34 cellular contexts compared by ENCODE assay signal in genomic region chr11:5038336-5038735, GRCh38. TPM values are rescaled to one million over a fixed set of nuclear protein-coding genes. Genes with fewer than 3 reads are reported as not detected.
"Had no signal": no experiment of that assay in that cellular context is flagged by ENCODE, and none has a peak within 500 bp of the region (broad histone marks: within the 10 kb centered on the region; RNA-seq: fewer than 3 reads in every experiment).

No MANE protein-coding gene starts in this region.

- H3K4me1 ChIP-seq: ascending aorta, breast epithelium, colonic mucosa, esophagus squamous epithelium, gastroesophageal sphincter, heart right ventricle had no signal

- H3K27me3 ChIP-seq: ascending aorta, breast epithelium, cardiac muscle cell, colonic mucosa, esophagus squamous epithelium, gastroesophageal sphincter, heart right ventricle had no signal

- H3K27ac ChIP-seq: ascending aorta, breast epithelium, cardiac muscle cell, colonic mucosa, epithelial cell of prostate, esophagus squamous epithelium, gastroesophageal sphincter, heart right ventricle, WERI-Rb-1 had no signal

- DNase-seq: activated B cell treated with CpG ODN at 0.5 μM for 24 hours; activated CD4-positive, alpha-beta T cell treated with anti-CD3 and anti-CD28 coated beads for 48 hours; activated CD4-positive, alpha-beta T cell treated with anti-CD3 and anti-CD28 coated beads, Interleukin-2, amount 50 U/mL, for 1 hour; activated CD4-positive, alpha-beta T cell treated with anti-CD3 and anti-CD28 coated beads, Interleukin-2, amount 50 U/mL, for 48 hours; activated CD8-positive, alpha-beta memory T cell treated with anti-CD3 and anti-CD28 coated beads for 24 hours; activated CD8-positive, alpha-beta T cell treated with anti-CD3 and anti-CD28 coated beads for 36 hours; activated effector memory CD4-positive, alpha-beta T cell treated with anti-CD3 and anti-CD28 coated beads, Interleukin-2, amount 50 U/mL, for 16 hours; activated naive CD4-positive, alpha-beta T cell treated with anti-CD3 and anti-CD28 coated beads, Interleukin-2, amount 10 ng/mL, durations not matched to agents 7 days and 5 days; activated naive CD8-positive, alpha-beta T cell treated with anti-CD3 and anti-CD28 coated beads, Interleukin-2, amount 10 ng/mL, durations not matched to agents 7 days and 5 days; activated T-cell treated with anti-CD3 and anti-CD28 coated beads, Interleukin-2, amount 50 U/mL, for 4 hours; central memory CD4-positive, alpha-beta T cell; colonic mucosa; effector CD8-positive, alpha-beta T cell; esophagus squamous epithelium; foreskin melanocyte; heart right ventricle; T-helper 1 cell; T-helper 17 cell; T1000; WERI-Rb-1 had no signal

- H3K36me3 ChIP-seq: ascending aorta, breast epithelium, cardiac muscle cell, colonic mucosa, esophagus squamous epithelium, gastroesophageal sphincter, heart right ventricle, WERI-Rb-1 had no signal

- H3K9me3 ChIP-seq: ascending aorta, breast epithelium, colonic mucosa, esophagus squamous epithelium, gastroesophageal sphincter, heart right ventricle had no signal

- H3K4me3 ChIP-seq: ascending aorta, breast epithelium, cardiac muscle cell, colonic mucosa, esophagus squamous epithelium, gastroesophageal sphincter, heart right ventricle had no signal

- ATAC-seq: activated CD4-positive, CD25-positive, alpha-beta regulatory T cell treated with anti-CD3 and anti-CD28 coated beads, Interleukin-2, amount 50 U/mL, for 24 hours; activated CD8-positive, alpha-beta T cell treated with anti-CD3 and anti-CD28 coated beads for 36 hours; activated naive CD4-positive, alpha-beta T cell treated with anti-CD3 and anti-CD28 coated beads, Interleukin-2, amount 50 U/mL, for 72 hours; activated T-cell treated with anti-CD3 and anti-CD28 coated beads, Interleukin-2, amount 50 U/mL, for 4 hours; gastroesophageal sphincter; heart right ventricle; T-helper 17 cell had no signal

RNA-seq across cellular contexts. Expression of gene OR52J3, which starts 8.0 kb away (rescaled TPM):
- total RNA-seq: activated B cell treated with CpG ODN at 0.5 μM for 24 hours; activated CD8-positive, alpha-beta T cell treated with anti-CD3 and anti-CD28 coated beads for 36 hours; activated naive CD4-positive, alpha-beta T cell treated with anti-CD3 and anti-CD28 coated beads, Interleukin-2, amount 50 U/mL, for 72 hours; activated naive CD8-positive, alpha-beta T cell treated with anti-CD3 and anti-CD28 coated beads, Interleukin-2, amount 10 ng/mL, durations not matched to agents 7 days and 5 days; activated T-cell treated with anti-CD3 and anti-CD28 coated beads, Interleukin-2, amount 50 U/mL, for 4 hours; activated T-helper 1 cell treated with anti-CD3 and anti-CD28 coated beads, Interleukin-12 subunit alpha, Interleukin-12 subunit beta, Interleukin-2, Interleukin-4 antibody, amounts not matched to agents 30 ng/mL and 10 ng/mL and 1 ng/mL, durations not matched to agents 14 hours and 24 hours and 36 hours; activated T-helper 2 cell treated with anti-CD3 and anti-CD28 coated beads, Interferon-gamma antibody, Interleukin-2, Interleukin-4, amounts not matched to agents 10 μg/mL and 5 μg/mL and 100 μg/mL, durations not matched to agents 14 hours and 24 hours and 36 hours; ascending aorta; breast epithelium; cardiac muscle cell; colonic mucosa; dermis microvascular lymphatic vessel endothelial cell; endothelial cell of umbilical vein; esophagus squamous epithelium; fibroblast of lung; fibroblast of villous mesenchyme; gastroesophageal sphincter; glomerular endothelial cell; heart right ventricle; T-helper 17 cell had no signal

RNA-seq across cellular contexts. Expression of gene OR52E2, which starts 21.1 kb away (rescaled TPM):
- total RNA-seq: activated B cell treated with CpG ODN at 0.5 μM for 24 hours; activated CD8-positive, alpha-beta T cell treated with anti-CD3 and anti-CD28 coated beads for 36 hours; activated naive CD4-positive, alpha-beta T cell treated with anti-CD3 and anti-CD28 coated beads, Interleukin-2, amount 50 U/mL, for 72 hours; activated naive CD8-positive, alpha-beta T cell treated with anti-CD3 and anti-CD28 coated beads, Interleukin-2, amount 10 ng/mL, durations not matched to agents 7 days and 5 days; activated T-cell treated with anti-CD3 and anti-CD28 coated beads, Interleukin-2, amount 50 U/mL, for 4 hours; activated T-helper 1 cell treated with anti-CD3 and anti-CD28 coated beads, Interleukin-12 subunit alpha, Interleukin-12 subunit beta, Interleukin-2, Interleukin-4 antibody, amounts not matched to agents 30 ng/mL and 10 ng/mL and 1 ng/mL, durations not matched to agents 14 hours and 24 hours and 36 hours; activated T-helper 2 cell treated with anti-CD3 and anti-CD28 coated beads, Interferon-gamma antibody, Interleukin-2, Interleukin-4, amounts not matched to agents 10 μg/mL and 5 μg/mL and 100 μg/mL, durations not matched to agents 14 hours and 24 hours and 36 hours; ascending aorta; breast epithelium; cardiac muscle cell; colonic mucosa; dermis microvascular lymphatic vessel endothelial cell; endothelial cell of umbilical vein; esophagus squamous epithelium; fibroblast of lung; fibroblast of villous mesenchyme; gastroesophageal sphincter; glomerular endothelial cell; heart right ventricle; T-helper 17 cell had no signal

RNA-seq across cellular contexts. Expression of gene OR52E1, which starts 31.0 kb away (rescaled TPM):
- total RNA-seq: activated B cell treated with CpG ODN at 0.5 μM for 24 hours; activated CD8-positive, alpha-beta T cell treated with anti-CD3 and anti-CD28 coated beads for 36 hours; activated naive CD4-positive, alpha-beta T cell treated with anti-CD3 and anti-CD28 coated beads, Interleukin-2, amount 50 U/mL, for 72 hours; activated naive CD8-positive, alpha-beta T cell treated with anti-CD3 and anti-CD28 coated beads, Interleukin-2, amount 10 ng/mL, durations not matched to agents 7 days and 5 days; activated T-cell treated with anti-CD3 and anti-CD28 coated beads, Interleukin-2, amount 50 U/mL, for 4 hours; activated T-helper 1 cell treated with anti-CD3 and anti-CD28 coated beads, Interleukin-12 subunit alpha, Interleukin-12 subunit beta, Interleukin-2, Interleukin-4 antibody, amounts not matched to agents 30 ng/mL and 10 ng/mL and 1 ng/mL, durations not matched to agents 14 hours and 24 hours and 36 hours; activated T-helper 2 cell treated with anti-CD3 and anti-CD28 coated beads, Interferon-gamma antibody, Interleukin-2, Interleukin-4, amounts not matched to agents 10 μg/mL and 5 μg/mL and 100 μg/mL, durations not matched to agents 14 hours and 24 hours and 36 hours; ascending aorta; breast epithelium; cardiac muscle cell; colonic mucosa; dermis microvascular lymphatic vessel endothelial cell; endothelial cell of umbilical vein; esophagus squamous epithelium; fibroblast of lung; fibroblast of villous mesenchyme; gastroesophageal sphincter; glomerular endothelial cell; heart right ventricle; T-helper 17 cell had no signal

RNA-seq across cellular contexts. Expression of gene OR51L1, which starts 43.7 kb away (rescaled TPM):
- total RNA-seq: activated B cell treated with CpG ODN at 0.5 μM for 24 hours; activated CD8-positive, alpha-beta T cell treated with anti-CD3 and anti-CD28 coated beads for 36 hours; activated naive CD4-positive, alpha-beta T cell treated with anti-CD3 and anti-CD28 coated beads, Interleukin-2, amount 50 U/mL, for 72 hours; activated naive CD8-positive, alpha-beta T cell treated with anti-CD3 and anti-CD28 coated beads, Interleukin-2, amount 10 ng/mL, durations not matched to agents 7 days and 5 days; activated T-cell treated with anti-CD3 and anti-CD28 coated beads, Interleukin-2, amount 50 U/mL, for 4 hours; activated T-helper 1 cell treated with anti-CD3 and anti-CD28 coated beads, Interleukin-12 subunit alpha, Interleukin-12 subunit beta, Interleukin-2, Interleukin-4 antibody, amounts not matched to agents 30 ng/mL and 10 ng/mL and 1 ng/mL, durations not matched to agents 14 hours and 24 hours and 36 hours; activated T-helper 2 cell treated with anti-CD3 and anti-CD28 coated beads, Interferon-gamma antibody, Interleukin-2, Interleukin-4, amounts not matched to agents 10 μg/mL and 5 μg/mL and 100 μg/mL, durations not matched to agents 14 hours and 24 hours and 36 hours; ascending aorta; breast epithelium; cardiac muscle cell; colonic mucosa; dermis microvascular lymphatic vessel endothelial cell; endothelial cell of umbilical vein; esophagus squamous epithelium; fibroblast of lung; fibroblast of villous mesenchyme; glomerular endothelial cell; heart right ventricle; T-helper 17 cell had no signal
